In the genomic region with DNA sequence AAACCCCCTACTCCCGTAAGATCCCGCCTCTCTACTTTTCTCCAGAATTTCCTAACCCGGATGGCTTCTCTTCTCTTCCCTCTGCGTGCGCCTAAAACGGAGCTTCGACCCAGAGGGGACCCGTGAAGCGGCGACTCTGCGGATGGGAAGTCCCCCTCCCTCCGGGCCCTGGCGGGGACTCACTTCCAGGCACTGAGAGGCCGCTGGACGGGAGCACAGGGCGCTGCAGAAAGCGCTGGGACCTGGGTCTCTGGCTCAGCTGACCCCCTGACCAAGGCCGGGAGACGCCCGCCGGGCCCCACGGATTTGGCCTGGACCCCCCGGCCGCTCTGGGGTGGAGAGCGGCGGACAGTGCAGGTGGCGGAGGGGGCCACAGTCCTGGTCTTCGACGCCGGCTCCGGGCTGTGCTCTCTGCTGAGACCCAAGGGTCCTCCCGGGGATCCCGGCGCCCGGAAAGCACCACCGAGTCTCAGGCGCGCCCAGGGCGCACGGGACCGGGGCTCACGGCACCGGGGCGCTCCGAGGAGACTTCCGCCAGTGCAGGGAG, we compare ENCODE assay signal across 22 cellular contexts. TPM values are rescaled to one million over a fixed set of nuclear protein-coding genes. Genes with fewer than 3 reads are reported as not detected.
A peak's percentile ranks its signal among the peaks of the same experiment; 100 is the strongest.
DNase-seq lines count a peak whose midpoint lies in the region; ATAC-seq and TF ChIP-seq lines count a peak whose summit lies in the region.
"Had no signal": no experiment of that assay in that cellular context is flagged by ENCODE, and none has a peak within 500 bp of the region (broad histone marks: within the 10 kb centered on the region; RNA-seq: fewer than 3 reads in every experiment).

No MANE protein-coding gene starts in this region.

- no peak overlapping the region for H3K27ac ChIP-seq in endodermal cell (ENCODE audit: low read depth, low read length)
- no peak overlapping the region for H3K27ac ChIP-seq in osteoblast (ENCODE audit: low read depth, low read length)
- H3K27ac ChIP-seq: GM23248, SJSA1 had no signal

- H3K4me2 ChIP-seq in osteoblast (ENCODE audit: insufficient read depth, low read length), result no peak overlapping the region

- WGBS in endodermal cell (ENCODE audit: insufficient coverage in 1 of 2, insufficient read length in 1 of 2), 2 experiments, result 87% methylated on average over 25 to 46 of the region's 46 CpGs

- H3K4me3 ChIP-seq in endodermal cell (ENCODE audit: low read length) (no peak overlapping the region), osteoblast (ENCODE audit: insufficient read depth, low read length) (no peak overlapping the region)
- H3K4me3 ChIP-seq: GM23248, MG63, SJSA1 had no signal

- no peaks in the 10 kb centered on the region for H3K36me3 Mint-ChIP-seq in activated T-cell treated with anti-CD3 and anti-CD28 coated beads, Interleukin-2, amount 50 U/mL, for 72 hours (ENCODE audit: insufficient read depth in 2 of 2)
- no peaks in the 10 kb centered on the region for H3K36me3 Mint-ChIP-seq in endodermal cell (ENCODE audit: low read depth)
- H3K36me3 Mint-ChIP-seq: CD8-positive, alpha-beta T cell had no signal

- no peak overlapping the region for H3K9ac ChIP-seq in endodermal cell (ENCODE audit: extremely low read depth, low read length, poor library complexity, severe bottlenecking)
- H3K9ac ChIP-seq: GM23248 had no signal

- H3K4me1 Mint-ChIP-seq in activated T-cell treated with anti-CD3 and anti-CD28 coated beads, Interleukin-2, amount 50 U/mL, for 72 hours (ENCODE audit: low read depth), result no peaks in the 10 kb centered on the region
- no peaks in the 10 kb centered on the region for H3K4me1 Mint-ChIP-seq in endodermal cell

- H3K4me3 Mint-ChIP-seq in activated T-cell treated with anti-CD3 and anti-CD28 coated beads, Interleukin-2, amount 50 U/mL, for 72 hours, result no peak overlapping the region
- no peak overlapping the region for H3K4me3 Mint-ChIP-seq in endodermal cell
- H3K4me3 Mint-ChIP-seq: CD8-positive, alpha-beta T cell had no signal

- H3K4me1 ChIP-seq in endodermal cell (ENCODE audit: control insufficient read depth, insufficient read depth, low read length) (no peaks in the 10 kb centered on the region), osteoblast (ENCODE audit: insufficient read depth, low read length) (no peaks in the 10 kb centered on the region)
- H3K4me1 ChIP-seq: SJSA1 had no signal

- ATAC-seq in activated T-cell treated with anti-CD3 and anti-CD28 coated beads, Interleukin-2, amount 50 U/mL, for 72 hours (replicated peaks in 1 of 2), result no peak
- ATAC-seq in GM19351 (IDR thresholded peaks at IDR 0.05; ENCODE audit: unreplicated experiment), result no peak
- ATAC-seq: CD8-positive, alpha-beta T cell had no signal

- H2AFZ ChIP-seq in osteoblast (ENCODE audit: low read length), result no peak overlapping the region
- H2AFZ ChIP-seq: GM23248 had no signal

- H3K27me3 ChIP-seq in endodermal cell (ENCODE audit: control insufficient read depth, insufficient read depth, low read length, poor library complexity, severe bottlenecking), result peaks cover 47% of the 10 kb centered on the region
- peaks cover 72% of the 10 kb centered on the region for H3K27me3 ChIP-seq in osteoblast (ENCODE audit: insufficient read depth, low read length)

- H3K36me3 ChIP-seq in endodermal cell (ENCODE audit: control insufficient read depth, insufficient read depth, low read length) (no peaks in the 10 kb centered on the region), osteoblast (ENCODE audit: insufficient read depth, low read length) (no peaks in the 10 kb centered on the region)
- H3K36me3 ChIP-seq: MG63, SJSA1 had no signal

- H3K9me3 ChIP-seq in endodermal cell (ENCODE audit: control insufficient read depth, low read length), result no peaks in the 10 kb centered on the region
- no peaks in the 10 kb centered on the region for H3K9me3 ChIP-seq in osteoblast (ENCODE audit: low read depth, low read length)
- H3K9me3 ChIP-seq: MG63, SJSA1 had no signal

- peaks cover 23% of the 10 kb centered on the region for H3K27me3 Mint-ChIP-seq in activated T-cell treated with anti-CD3 and anti-CD28 coated beads, Interleukin-2, amount 50 U/mL, for 72 hours (ENCODE audit: low read depth)
- H3K27me3 Mint-ChIP-seq in endodermal cell (ENCODE audit: insufficient read depth), result peaks cover 81% of the 10 kb centered on the region

- peak; percentile 5 for DNase-seq in activated T-cell treated with anti-CD3 and anti-CD28 coated beads, Interleukin-2, amount 50 U/mL, for 1 hour
- DNase-seq in activated T-cell treated with anti-CD3 and anti-CD28 coated beads, Interleukin-2, amount 50 U/mL, for 72 hours, result no peak
- DNase-seq in endodermal cell (peak; percentile 15), osteoblast (ENCODE audit: insufficient read length, low spot score, missing footprints) (peak; percentile 84), SKM-1 treated with dmso at 0.1 percent for 144 hours (lab: John Stamatoyannopoulos, UW; ENCODE audit: unreplicated experiment) (no peak), DMS153 (lab: John Stamatoyannopoulos, UW) (no peak)
- no peak for DNase-seq in activated CD8-positive, alpha-beta memory T cell treated with anti-CD3 and anti-CD28 coated beads for 24 hours
- DNase-seq: 8988T, DND-41, GM23248, IMR-90, Karpas-422, MG63, NCI-H1092, NCI-H146, NCI-H2081 treated with DMSO at 0.1 percent for 48 hours, NCI-H510A treated with DMSO at 0.1 percent for 48 hours, NCI-H82 had no signal

- H3K9me3 Mint-ChIP-seq in activated T-cell treated with anti-CD3 and anti-CD28 coated beads, Interleukin-2, amount 50 U/mL, for 72 hours, result no peaks in the 10 kb centered on the region
- H3K9me3 Mint-ChIP-seq in endodermal cell, result no peaks in the 10 kb centered on the region
- H3K9me3 Mint-ChIP-seq: CD8-positive, alpha-beta T cell had no signal

- no peak for TF ChIP-seq CTCF in endodermal cell (conservative IDR thresholded peaks at IDR 0.05)
- TF ChIP-seq CTCF in osteoblast (IDR thresholded peaks at IDR 0.05; ENCODE audit: extremely low read depth, low read depth, low read length), result no peak

- H4K20me1 ChIP-seq in osteoblast (ENCODE audit: insufficient read depth, low read length), result no peaks in the 10 kb centered on the region

- H3K79me2 ChIP-seq in osteoblast (ENCODE audit: insufficient read depth, low read length), result no peaks in the 10 kb centered on the region

- no peak overlapping the region for H3K27ac Mint-ChIP-seq in activated T-cell treated with anti-CD3 and anti-CD28 coated beads, Interleukin-2, amount 50 U/mL, for 72 hours
- H3K27ac Mint-ChIP-seq in endodermal cell, result no peak overlapping the region
- H3K27ac Mint-ChIP-seq: CD8-positive, alpha-beta T cell had no signal

RNA-seq across cellular contexts. Expression of gene FOXL3, which starts 0.7 kb away (rescaled TPM):
- not detected for total RNA-seq in activated T-cell treated with anti-CD3 and anti-CD28 coated beads, Interleukin-2, amount 50 U/mL, for 72 hours
- not detected for total RNA-seq in endodermal cell
- not detected for polyA plus RNA-seq in endodermal cell (2013, experiment 1 of 2)
- polyA plus RNA-seq in endodermal cell (2013, experiment 2 of 2), result not detected
- not detected in 2 replicates for total RNA-seq in osteoblast
- total RNA-seq: CD8-positive, alpha-beta T cell; GM23248; IMR-90; SJSA1 had no signal
- polyA plus RNA-seq: BJ, GM23248, IMR-90 had no signal

Comparison
In these comparisons a context has a peak if more than half of its experiments do, and no peak if none do; other contexts are left out.
1. DNase-seq: peak in activated T-cell treated with anti-CD3 and anti-CD28 coated beads, Interleukin-2, amount 50 U/mL, for 1 hour (single experiment), endodermal cell (single experiment) and osteoblast (single experiment); none in activated T-cell treated with anti-CD3 and anti-CD28 coated beads, Interleukin-2, amount 50 U/mL, for 72 hours (0 of 2), SKM-1 treated with dmso at 0.1 percent for 144 hours (single experiment), activated CD8-positive, alpha-beta memory T cell treated with anti-CD3 and anti-CD28 coated beads for 24 hours (single experiment) and DMS153 (single experiment).